In the genomic region with DNA sequence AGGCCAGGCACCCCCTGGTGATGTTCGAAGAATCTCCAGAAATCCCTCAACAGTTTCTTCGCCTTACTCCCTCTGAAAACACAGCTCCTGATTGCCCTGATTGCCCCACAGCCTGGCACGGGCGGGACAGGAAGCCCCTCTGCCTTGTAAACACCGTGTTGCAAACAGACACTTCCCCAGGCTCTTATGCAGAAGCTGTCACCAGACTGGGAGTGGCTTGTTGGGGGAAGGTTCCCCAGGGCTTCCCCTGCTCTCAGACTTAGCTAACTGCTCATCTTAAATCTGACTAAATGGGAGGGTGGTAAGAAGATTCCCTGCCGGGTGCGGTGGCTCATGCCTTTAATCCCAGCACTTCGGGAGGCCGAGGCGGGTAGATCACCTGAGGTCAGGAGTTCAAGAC, we compare ENCODE assay signal across 8 cellular contexts. TPM values are rescaled to one million over a fixed set of nuclear protein-coding genes. Genes with fewer than 3 reads are reported as not detected.
A peak's percentile ranks its signal among the peaks of the same experiment; 100 is the strongest.
DNase-seq lines count a peak whose midpoint lies in the region; ATAC-seq and TF ChIP-seq lines count a peak whose summit lies in the region.

No MANE protein-coding gene starts in this region.

- peak overlapping the region; percentile 48 for H3K27ac ChIP-seq in KOPT-K1 (ENCODE audit: low read depth, low read length, poor library complexity, severe bottlenecking)

- H3K4me1 Mint-ChIP-seq in stimulated activated memory B cell treated with anti-CD40 and anti-IgM and Interleukin-4, amounts not matched to agents 10 μg/mL and 1 μg/mL and 100 μg/mL, for 72 hours = peaks cover 73% of the 10 kb centered on the region

- no peak for TF ChIP-seq CTCF in GM10266 (IDR thresholded peaks at IDR 0.05; ENCODE audit: control insufficient read depth, insufficient read depth, low read depth, missing control alignments)

- no peaks in the 10 kb centered on the region for H3K27me3 Mint-ChIP-seq in stimulated activated memory B cell treated with anti-CD40 and anti-IgM and Interleukin-4, amounts not matched to agents 10 μg/mL and 1 μg/mL and 100 μg/mL, for 72 hours

- H3K4me3 Mint-ChIP-seq in stimulated activated memory B cell treated with anti-CD40 and anti-IgM and Interleukin-4, amounts not matched to agents 10 μg/mL and 1 μg/mL and 100 μg/mL, for 72 hours = peak overlapping the region; percentile 80

- H3K36me3 Mint-ChIP-seq in stimulated activated memory B cell treated with anti-CD40 and anti-IgM and Interleukin-4, amounts not matched to agents 10 μg/mL and 1 μg/mL and 100 μg/mL, for 72 hours = peaks cover 28% of the 10 kb centered on the region

- ATAC-seq in stimulated activated memory B cell treated with anti-CD40 and anti-IgM and Interleukin-4, amounts not matched to agents 10 μg/mL and 1 μg/mL and 100 μg/mL, for 72 hours = peak; percentile 98

- no peaks in the 10 kb centered on the region for H3K9me3 Mint-ChIP-seq in stimulated activated memory B cell treated with anti-CD40 and anti-IgM and Interleukin-4, amounts not matched to agents 10 μg/mL and 1 μg/mL and 100 μg/mL, for 72 hours

- peak; percentile 69 for DNase-seq in GM10266 (ENCODE audit: extremely low spot score)
- DNase-seq in activated CD8-positive, alpha-beta memory T cell treated with anti-CD3 and anti-CD28 coated beads, Interleukin-2, amount 50 U/mL, for 48 hours = peak; percentile 77
- peak; percentile 25 for DNase-seq in iPS DF 19.7 (ENCODE audit: low read depth, low spot score)
- DNase-seq in epidermal melanocyte (ENCODE audit: insufficient read length, low spot score) = no peak
- DNase-seq in AG08396 (ENCODE audit: low spot score) = no peak
- no peak for DNase-seq in mesenteric fat pad (ENCODE audit: low spot score)

- peak overlapping the region; percentile 78 for H3K27ac Mint-ChIP-seq in stimulated activated memory B cell treated with anti-CD40 and anti-IgM and Interleukin-4, amounts not matched to agents 10 μg/mL and 1 μg/mL and 100 μg/mL, for 72 hours

- peaks cover 11% of the 10 kb centered on the region; the same call in 1 of the 2 replicates for H3K36me3 ChIP-seq in KOPT-K1 (ENCODE audit: insufficient read depth, low read length)

- H3K9me3 ChIP-seq in KOPT-K1 (ENCODE audit: insufficient read depth, low read length, poor library complexity, severe bottlenecking) = no peaks in the 10 kb centered on the region

RNA-seq across cellular contexts. Expression of a gene that starts 11.2 kb away (rescaled TPM):
- total RNA-seq in mesenteric fat pad = 34.5 TPM

Comparison
In these comparisons a context has a peak if more than half of its experiments do, and no peak if none do; other contexts are left out.
1. DNase-seq: peak in GM10266 (single experiment), activated CD8-positive, alpha-beta memory T cell treated with anti-CD3 and anti-CD28 coated beads, Interleukin-2, amount 50 U/mL, for 48 hours (single experiment) and iPS DF 19.7 (single experiment); none in epidermal melanocyte (single experiment), AG08396 (single experiment) and mesenteric fat pad (single experiment).